ENCODE assay signal across 8 cellular contexts in the genomic region with DNA sequence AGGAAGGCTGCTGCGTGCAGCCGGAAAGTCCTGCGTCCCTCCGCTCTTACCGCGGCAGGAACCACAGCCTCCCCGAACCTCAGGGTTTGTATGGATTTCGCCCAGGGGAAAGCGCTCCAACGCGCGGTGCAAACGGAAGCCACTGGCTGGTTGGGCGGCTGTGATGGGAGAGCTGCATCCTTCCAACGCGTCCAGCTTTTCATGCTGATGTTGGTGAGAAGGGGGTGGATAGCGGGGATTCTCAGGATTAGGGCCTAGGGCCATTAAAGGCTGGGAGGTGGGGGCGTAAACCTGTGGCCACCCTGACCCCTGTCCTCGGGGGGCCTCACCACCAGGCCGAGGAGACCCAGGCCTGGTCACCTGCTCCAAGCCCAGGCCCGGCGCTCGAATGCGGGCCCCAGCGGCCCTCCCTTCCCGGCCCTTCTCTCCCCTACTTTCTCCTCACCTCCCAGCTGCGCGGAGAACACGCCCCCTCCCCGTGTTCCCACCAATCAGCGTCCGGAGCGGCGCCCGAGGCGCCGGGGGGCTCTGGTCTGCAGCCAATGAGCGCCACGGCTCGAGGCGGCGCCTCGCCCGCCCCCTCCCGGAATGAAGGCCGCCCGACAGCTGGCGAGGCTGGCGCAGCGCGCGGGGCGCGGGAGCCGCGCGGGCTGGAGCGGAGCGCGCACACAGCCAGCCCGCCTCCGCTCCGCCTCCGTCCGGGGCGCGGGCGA. TPM values are rescaled to one million over a fixed set of nuclear protein-coding genes. Genes with fewer than 3 reads are reported as not detected.
DNase-seq lines count a peak whose midpoint lies in the region; ATAC-seq and TF ChIP-seq lines count a peak whose summit lies in the region.

No MANE protein-coding gene starts in this region.

- peaks cover 10% of the 10 kb centered on the region for H3K36me3 ChIP-seq in neural progenitor cell

- no peak overlapping the region for H3K27ac Mint-ChIP-seq in neural progenitor cell
- no peak overlapping the region for H3K27ac Mint-ChIP-seq in stimulated activated naive CD8-positive, alpha-beta T cell treated with anti-CD3 and anti-CD28 coated beads, Interleukin-15, amount 100 ng/mL, for 72 hours

- peaks cover 8% of the 10 kb centered on the region for H3K36me3 Mint-ChIP-seq in neural progenitor cell

- peaks cover 3% of the 10 kb centered on the region for H3K79me2 ChIP-seq in neural progenitor cell (ENCODE audit: low read depth)

- H3K27ac ChIP-seq in foreskin keratinocyte = no peak overlapping the region
- H3K27ac ChIP-seq in neural progenitor cell = no peak overlapping the region

- H3F3A ChIP-seq in neural progenitor cell (ENCODE audit: low read depth) = peaks cover 48% of the 10 kb centered on the region

- peak; percentile 56 for ATAC-seq in GM21529 (IDR thresholded peaks at IDR 0.05; ENCODE audit: unreplicated experiment)
- peak; percentile 84 for ATAC-seq in foreskin keratinocyte
- peak; percentile 74 for ATAC-seq in stimulated activated naive CD8-positive, alpha-beta T cell treated with anti-CD3 and anti-CD28 coated beads, Interleukin-15, amount 100 ng/mL, for 72 hours

- H3K4me1 Mint-ChIP-seq in neural progenitor cell = peaks cover 19% of the 10 kb centered on the region
- peaks cover 18% of the 10 kb centered on the region for H3K4me1 Mint-ChIP-seq in stimulated activated naive CD8-positive, alpha-beta T cell treated with anti-CD3 and anti-CD28 coated beads, Interleukin-15, amount 100 ng/mL, for 72 hours

- peak overlapping the region; percentile 32 for H3K4me3 ChIP-seq in Jurkat, Clone E6-1 (ENCODE audit: low read length)
- H3K4me3 ChIP-seq in neural progenitor cell = peak overlapping the region; percentile 46

- H3K9me3 Mint-ChIP-seq in neural progenitor cell = no peaks in the 10 kb centered on the region
- H3K9me3 Mint-ChIP-seq in stimulated activated naive CD8-positive, alpha-beta T cell treated with anti-CD3 and anti-CD28 coated beads, Interleukin-15, amount 100 ng/mL, for 72 hours = no peaks in the 10 kb centered on the region

- peak; percentile 88 for DNase-seq in DMS114 treated with DMSO at 0.1 percent for 48 hours (lab: John Stamatoyannopoulos, UW; ENCODE audit: unreplicated experiment)
- peak; percentile 88 for DNase-seq in Jurkat, Clone E6-1 (ENCODE audit: low read depth, low spot score)
- peak; percentile 88 for DNase-seq in SHP77 (lab: John Stamatoyannopoulos, UW)
- DNase-seq in activated gamma-delta T cell treated with anti-CD3 and anti-CD28 coated beads, Interleukin-2, amount 50 U/mL, for 16 hours (ENCODE audit: low read depth) = peak; percentile 61
- peak; percentile 44 to 73 for DNase-seq in foreskin keratinocyte
- peak; percentile 97 for DNase-seq in neural progenitor cell (ENCODE audit: low spot score)
- DNase-seq in stimulated activated naive CD8-positive, alpha-beta T cell treated with anti-CD3 and anti-CD28 coated beads, Interleukin-15, amount 100 ng/mL, for 72 hours = peak; percentile 72 to 84

- peaks cover 9% of the 10 kb centered on the region for H3K4me1 ChIP-seq in foreskin keratinocyte
- peaks cover 16% of the 10 kb centered on the region for H3K4me1 ChIP-seq in neural progenitor cell

- no peak overlapping the region for H3K9ac ChIP-seq in neural progenitor cell

- H3K27me3 ChIP-seq in foreskin keratinocyte = no peaks in the 10 kb centered on the region
- peaks cover 5% of the 10 kb centered on the region for H3K27me3 ChIP-seq in neural progenitor cell

- peaks cover 4% of the 10 kb centered on the region for H3K27me3 Mint-ChIP-seq in neural progenitor cell (ENCODE audit: insufficient read depth, low read depth)
- peaks cover 15% of the 10 kb centered on the region for H3K27me3 Mint-ChIP-seq in stimulated activated naive CD8-positive, alpha-beta T cell treated with anti-CD3 and anti-CD28 coated beads, Interleukin-15, amount 100 ng/mL, for 72 hours

- peaks cover 40% of the 10 kb centered on the region for H4K20me1 ChIP-seq in neural progenitor cell (ENCODE audit: low read depth)

- TF ChIP-seq CTCF in foreskin keratinocyte (conservative IDR thresholded peaks at IDR 0.05) (peak; percentile 58), neural progenitor cell (IDR thresholded peaks at IDR 0.05) (peak; percentile 38)

- peak overlapping the region; percentile 84 for H2AFZ ChIP-seq in neural progenitor cell (replicated peaks)

- H3K4me2 ChIP-seq in neural progenitor cell = peak overlapping the region; percentile 79

- H3K9me3 ChIP-seq in neural progenitor cell (ENCODE audit: low read depth) = no peaks in the 10 kb centered on the region

- H3K4me3 Mint-ChIP-seq in neural progenitor cell = peak overlapping the region; percentile 83
- H3K4me3 Mint-ChIP-seq in stimulated activated naive CD8-positive, alpha-beta T cell treated with anti-CD3 and anti-CD28 coated beads, Interleukin-15, amount 100 ng/mL, for 72 hours = peak overlapping the region; percentile 55 to 59

RNA-seq across cellular contexts. Expression of a gene that starts 0.5 kb away (rescaled TPM):
- 4.7 TPM for polyA plus RNA-seq in Jurkat, Clone E6-1 (2012; ENCODE audit: insufficient read depth, insufficient read length)
- total RNA-seq in foreskin keratinocyte (0.67 and 0.78 TPM in 2 replicates), neural progenitor cell (ENCODE audit: low replicate concordance) (10.2 and 12.4 TPM in 2 replicates)
- polyA plus RNA-seq in foreskin keratinocyte = 0.99 and 1.1 TPM in 2 replicates

RNA-seq across cellular contexts. Expression of a gene that starts 51.6 kb away (rescaled TPM):
- 125 TPM for polyA plus RNA-seq in Jurkat, Clone E6-1 (2012; ENCODE audit: insufficient read depth, insufficient read length)
- total RNA-seq in foreskin keratinocyte = 152 and 172 TPM in 2 replicates
- 33.0 and 41.1 TPM in 2 replicates for polyA plus RNA-seq in foreskin keratinocyte
- total RNA-seq in neural progenitor cell (ENCODE audit: low replicate concordance) = 133 and 134 TPM in 2 replicates
